16 cellular contexts compared by ENCODE assay signal in genomic region chr10:3955954-3956617, GRCh38.
DNase-seq lines count a peak whose midpoint lies in the region; ATAC-seq and TF ChIP-seq lines count a peak whose summit lies in the region.
"Had no signal": no experiment of that assay in that cellular context is flagged by ENCODE, and none has a peak within 500 bp of the region (broad histone marks: within the 10 kb centered on the region; RNA-seq: fewer than 3 reads in every experiment).

No MANE protein-coding gene starts in this region.

- ATAC-seq in Panc1 (peak; percentile 62), HG02610 (IDR thresholded peaks at IDR 0.05; ENCODE audit: unreplicated experiment) (no peak)
- ATAC-seq in CD4-positive, alpha-beta T cell (ENCODE audit: poor library complexity): no peak
- ATAC-seq: gastrocnemius medialis, mucosa of descending colon had no signal

- no peaks in the 10 kb centered on the region for H3K27me3 ChIP-seq in Panc1 (ENCODE audit: control insufficient read depth, insufficient read depth, low read length)
- H3K27me3 ChIP-seq in tibial artery: no peaks in the 10 kb centered on the region
- no peaks in the 10 kb centered on the region for H3K27me3 ChIP-seq in CD4-positive, alpha-beta T cell (ENCODE audit: control insufficient read depth, insufficient read depth, low read length)
- H3K27me3 ChIP-seq: gastrocnemius medialis had no signal

- no peaks in the 10 kb centered on the region for H3K36me3 Mint-ChIP-seq in CD4-positive, alpha-beta T cell (ENCODE audit: low read depth)

- H3K27ac ChIP-seq in Panc1 (ENCODE audit: low read length) (peak overlapping the region; percentile 96), tibial artery (no peak overlapping the region)
- no peak overlapping the region for H3K27ac ChIP-seq in CD4-positive, alpha-beta T cell (ENCODE audit: low read depth, low read length)
- H3K27ac ChIP-seq: gastrocnemius medialis had no signal

- DNase-seq in DMS53 treated with DMSO at 0.1 percent for 48 hours (lab: John Stamatoyannopoulos, UW; ENCODE audit: unreplicated experiment) (peak; percentile 97), NCI-H146 treated with DMSO at 0.1 percent for 48 hours (lab: John Stamatoyannopoulos, UW; ENCODE audit: unreplicated experiment) (peak; percentile 99), Panc1 (ENCODE audit: low read depth, low spot score) (no peak), kidney tubule cell (ENCODE audit: low spot score) (peak; percentile 10), tibial artery (no peak), D341Med (ENCODE audit: low spot score) (no peak)
- no peak for DNase-seq in CD4-positive, alpha-beta T cell
- DNase-seq: activated naive CD8-positive, alpha-beta T cell treated with anti-CD3 and anti-CD28 coated beads, Interleukin-2, amount 10 ng/mL, durations not matched to agents 7 days and 5 days; caudate nucleus; DMS 273 treated with DMSO at 0.1 percent for 48 hours; gastrocnemius medialis; kidney glomerular epithelial cell; mucosa of descending colon; posterior cingulate gyrus; SW 1271 had no signal

- no peak overlapping the region for H3K4me3 ChIP-seq in Panc1 (ENCODE audit: low read depth in 2 of 2, low read length in 2 of 2)
- no peak overlapping the region for H3K4me3 ChIP-seq in tibial artery
- H3K4me3 ChIP-seq: gastrocnemius medialis, mucosa of descending colon had no signal

- intact Hi-C loops in Panc1 (cut with micrococcal nuclease; ENCODE audit: unreplicated experiment) (loop anchor here (10.0 kb wide), 1 partner anchor 99 kb away; no protein-coding TSS in a partner anchor), tibial artery (cut with DNase I; ENCODE audit: low total_unique reads) (no loop called here)
- intact Hi-C loops in CD4-positive, alpha-beta T cell (cut with DNase I, micrococcal nuclease): no loop called here

- TF ChIP-seq CTCF in Panc1 (IDR thresholded peaks at IDR 0.05) (no peak), tibial artery (IDR thresholded peaks at IDR 0.05) (no peak)
- no peak for TF ChIP-seq CTCF in CD4-positive, alpha-beta T cell (IDR thresholded peaks at IDR 0.05)

- no peaks in the 10 kb centered on the region for H3K9me3 Mint-ChIP-seq in CD4-positive, alpha-beta T cell

- H3K4me1 Mint-ChIP-seq in CD4-positive, alpha-beta T cell (ENCODE audit: low read depth): peaks cover 11% of the 10 kb centered on the region

- H3K27me3 Mint-ChIP-seq in CD4-positive, alpha-beta T cell: no peaks in the 10 kb centered on the region
- H3K27me3 Mint-ChIP-seq: activated naive CD8-positive, alpha-beta T cell treated with anti-CD3 and anti-CD28 coated beads, Interleukin-2, amount 10 ng/mL, durations not matched to agents 7 days and 5 days had no signal

- CTCF ChIA-PET in Panc1 (lab: Charles Lee): no interaction called here
- CTCF ChIA-PET in CD4-positive, alpha-beta T cell (lab: Charles Lee): interaction anchor here (1.6 kb wide), 1 partner anchor 9 kb away, joined by 3 read pairs; no protein-coding TSS in a partner anchor

- H3K36me3 ChIP-seq in Panc1 (ENCODE audit: control insufficient read depth, insufficient read depth, low read length) (no peaks in the 10 kb centered on the region), tibial artery (no peaks in the 10 kb centered on the region)
- H3K36me3 ChIP-seq: gastrocnemius medialis had no signal

- no peak overlapping the region for H3K4me3 Mint-ChIP-seq in CD4-positive, alpha-beta T cell
- H3K4me3 Mint-ChIP-seq: activated naive CD8-positive, alpha-beta T cell treated with anti-CD3 and anti-CD28 coated beads, Interleukin-2, amount 10 ng/mL, durations not matched to agents 7 days and 5 days had no signal

- no peak overlapping the region for H3K27ac Mint-ChIP-seq in CD4-positive, alpha-beta T cell
- H3K27ac Mint-ChIP-seq: activated naive CD8-positive, alpha-beta T cell treated with anti-CD3 and anti-CD28 coated beads, Interleukin-2, amount 10 ng/mL, durations not matched to agents 7 days and 5 days had no signal

- BruUV-seq in Panc1 (replicated peaks; lab: Mats Ljungman, UMichigan): no TSS peak

- POLR2A ChIA-PET in Panc1 (lab: Charles Lee): interaction anchor here (1.7 kb wide), 1 partner anchor 102 kb away, joined by 3 read pairs; no protein-coding TSS in a partner anchor
- POLR2A ChIA-PET in CD4-positive, alpha-beta T cell (lab: Charles Lee): interaction anchor here (0.6 kb wide), 1 partner anchor 138 kb away, joined by 3 read pairs; no protein-coding TSS in a partner anchor

- in situ Hi-C loops in Panc1 (cut with HindIII; ENCODE audit: low pct_unique_long_range_greater_than_20kb, low sequenced_read_pairs): no loop called here

- H3K4me1 ChIP-seq in Panc1 (ENCODE audit: control insufficient read depth, insufficient read depth, low read length): peaks cover 48% of the 10 kb centered on the region
- H3K4me1 ChIP-seq in tibial artery: peaks cover 0 to 20% (median 2%) of the 10 kb centered on the region in 4 donors
- H3K4me1 ChIP-seq: gastrocnemius medialis had no signal

- H3K9me3 ChIP-seq in Panc1 (ENCODE audit: control insufficient read depth, insufficient read depth, low read depth, low read length) (no peaks in the 10 kb centered on the region), tibial artery (no peaks in the 10 kb centered on the region)
- no peaks in the 10 kb centered on the region for H3K9me3 ChIP-seq in CD4-positive, alpha-beta T cell (ENCODE audit: control insufficient read depth, low read length)
- H3K9me3 ChIP-seq: gastrocnemius medialis, mucosa of descending colon had no signal

Comparison
In these comparisons a context has a peak if more than half of its experiments do, and no peak if none do; other contexts are left out.
1. DNase-seq: peak in DMS53 treated with DMSO at 0.1 percent for 48 hours (single experiment), NCI-H146 treated with DMSO at 0.1 percent for 48 hours (single experiment) and kidney tubule cell (single experiment); none in Panc1 (single experiment), tibial artery (0 of 2), CD4-positive, alpha-beta T cell (0 of 10) and D341Med (single experiment).